Comparison of ENCODE assay signal across 27 cellular contexts in the genomic region with DNA sequence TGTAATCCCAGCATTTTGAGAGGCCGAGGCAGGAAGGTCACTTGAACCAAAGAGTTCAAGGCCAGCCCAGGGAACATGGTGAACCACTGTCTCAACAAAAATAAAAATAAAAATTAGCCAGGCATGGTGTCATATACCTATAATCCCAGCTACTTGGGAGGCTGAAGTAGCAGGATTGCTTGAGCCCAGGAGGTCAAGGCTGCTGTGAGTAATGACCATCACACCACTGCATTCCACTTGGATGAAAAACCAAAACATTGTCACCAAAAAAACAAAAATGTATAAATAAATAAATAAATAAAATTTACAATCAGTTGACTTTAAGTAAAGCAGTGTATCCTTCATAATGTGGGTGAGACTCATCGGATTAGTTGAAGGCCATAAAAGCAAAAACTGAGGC.
"Had no signal": no experiment of that assay in that cellular context is flagged by ENCODE, and none has a peak within 500 bp of the region (broad histone marks: within the 10 kb centered on the region; RNA-seq: fewer than 3 reads in every experiment).

No MANE protein-coding gene starts in this region.

- H3K27me3 ChIP-seq: dorsolateral prefrontal cortex, ovary, right lobe of liver, suprapubic skin, transverse colon, upper lobe of right lung, uterus had no signal

- H3K4me1 ChIP-seq: right lobe of liver, uterus had no signal

- H3K36me3 ChIP-seq: lower lobe of right lung, ovary, right lobe of liver, suprapubic skin, transverse colon, upper lobe of right lung, uterus had no signal

- H3K4me2 ChIP-seq: smooth muscle cell had no signal

- H3K27ac ChIP-seq: dorsolateral prefrontal cortex, lower lobe of right lung, ovary, psoas muscle, right lobe of liver, suprapubic skin, transverse colon, upper lobe of right lung, uterus had no signal

- H3K4me3 ChIP-seq: dorsolateral prefrontal cortex, lower lobe of right lung, ovary, psoas muscle, right lobe of liver, smooth muscle cell, suprapubic skin, transverse colon, upper lobe of right lung, uterus had no signal

- DNase-seq: dorsolateral prefrontal cortex; effector CD4-positive, alpha-beta T cell; foreskin melanocyte; hypothalamus; immature natural killer cell; islet precursor cell; kidney glomerular epithelial cell; left ventricle myocardium superior; lower lobe of right lung; natural killer cell; occipital lobe; ovary; posterior cingulate gyrus; psoas muscle; retina; right lobe of liver; stimulated activated CD4-positive, alpha-beta T cell treated with anti-CD3 and anti-CD28 coated beads, Interleukin-12 subunit alpha, Interleukin-12 subunit beta, amount 100 ng/mL, for 4 hours; stimulated activated CD4-positive, alpha-beta T cell treated with anti-CD3 and anti-CD28 coated beads, Interleukin-1b, Interleukin-23, amount 100 ng/mL, for 48 hours; stimulated activated CD4-positive, alpha-beta T cell treated with anti-CD3 and anti-CD28 coated beads, Interleukin-4, amount 100 ng/mL, for 1 hour; stimulated activated CD8-positive, alpha-beta memory T cell treated with anti-CD3 and anti-CD28 coated beads, Interleukin-4, amount 100 ng/mL, for 48 hours; stimulated activated naive CD4-positive, alpha-beta T cell; stimulated activated naive CD8-positive, alpha-beta T cell treated with anti-CD3 and anti-CD28 coated beads, Interleukin-15, amount 100 ng/mL, for 72 hours; transverse colon; upper lobe of right lung; uterus had no signal

- H3K9me3 ChIP-seq: lower lobe of right lung, ovary, psoas muscle, right lobe of liver, suprapubic skin, transverse colon, upper lobe of right lung, uterus had no signal

- ATAC-seq: left ventricle myocardium superior; lower lobe of right lung; natural killer cell; psoas muscle; right lobe of liver; stimulated activated naive CD8-positive, alpha-beta T cell treated with anti-CD3 and anti-CD28 coated beads, Interleukin-15, amount 100 ng/mL, for 72 hours; upper lobe of right lung had no signal
